In genomic region chr19:3554254-3555083, GRCh38 we compare ENCODE assay signal across 9 cellular contexts. TPM values are rescaled to one million over a fixed set of nuclear protein-coding genes. Genes with fewer than 3 reads are reported as not detected.
DNase-seq lines count a peak whose midpoint lies in the region; ATAC-seq, FAIRE-seq and TF ChIP-seq lines count a peak whose summit lies in the region.
"Had no signal": no experiment of that assay in that cellular context is flagged by ENCODE, and none has a peak within 500 bp of the region (broad histone marks: within the 10 kb centered on the region; RNA-seq: fewer than 3 reads in every experiment).

No MANE protein-coding gene starts in this region.

- no peaks in the 10 kb centered on the region for H3K9me3 Mint-ChIP-seq in activated T-helper 17 cell treated with anti-CD3 and anti-CD28 coated beads, Interleukin-2, amount 50 U/mL, for 72 hours

- H3K36me3 ChIP-seq in HepG2 (replicated peaks in 1 of 2; ENCODE audit: control insufficient read depth in 1 of 2, insufficient read depth in 2 of 2, low read length in 2 of 2): no peaks in the 10 kb centered on the region; a peak in 2 of 5 replicates

- TSS peak; percentile 58 for BruUV-seq in HepG2 (replicated peaks; lab: Mats Ljungman, UMichigan)

- no peak overlapping the region for H3K4me3 ChIP-seq in HepG2 (replicated peaks in 1 of 3; ENCODE audit: insufficient read depth in 1 of 3, low read depth in 2 of 3, low read length in 3 of 3)

- no peak for TF ChIP-seq CTCF in HepG2 (CRISPR knock-in tag; IDR thresholded peaks at IDR 0.05)
- no peak for TF ChIP-seq CTCF in GM20000 (IDR thresholded peaks at IDR 0.05; ENCODE audit: extremely low read depth, missing control alignments)

- 0 out of 2 replicates have a peak overlapping the region, but pooled peaks have one; percentile 1 for H3K9ac ChIP-seq in HepG2 (ENCODE audit: insufficient read depth, low read depth, low read length)

- WGBS in HepG2 (ENCODE audit: low lambda C conversion rate): 81% methylated on average over 20 of the region's 21 CpGs

- peaks cover 54% of the 10 kb centered on the region for H3K4me1 ChIP-seq in HepG2 (ENCODE audit: insufficient read depth, low read length)

- H3K27me3 Mint-ChIP-seq in activated T-helper 17 cell treated with anti-CD3 and anti-CD28 coated beads, Interleukin-2, amount 50 U/mL, for 72 hours: no peaks in the 10 kb centered on the region

- H3K4me1 Mint-ChIP-seq in activated T-helper 17 cell treated with anti-CD3 and anti-CD28 coated beads, Interleukin-2, amount 50 U/mL, for 72 hours: peaks cover 21% of the 10 kb centered on the region

- H3K9me3 ChIP-seq in HepG2 (ENCODE audit: low read length): no peaks in the 10 kb centered on the region

- H3K4me2 ChIP-seq in HepG2 (ENCODE audit: low read depth, low read length): peak overlapping the region; percentile 24; the same call in 1 of the 2 replicates

- TF ChIP-seq EP300 in HepG2 (IDR thresholded peaks at IDR 0.05; ENCODE audit: low read depth in 2 of 2, low read length in 2 of 2) (no peak), HepG2 (CRISPR knock-in tag; IDR thresholded peaks at IDR 0.05; ENCODE audit: borderline replicate concordance) (no peak)

- H3K79me2 ChIP-seq in HepG2 (ENCODE audit: insufficient read depth, low read length): peaks cover 14% of the 10 kb centered on the region

- peak overlapping the region; percentile 89 for H3K4me3 Mint-ChIP-seq in activated T-helper 17 cell treated with anti-CD3 and anti-CD28 coated beads, Interleukin-2, amount 50 U/mL, for 72 hours

- CTCF ChIA-PET in HepG2 (lab: Yijun Ruan, JAX; ENCODE audit: low intra/inter-chr PET ratio, low total read pairs): no interaction called here

- no peak for ATAC-seq in activated T-helper 17 cell treated with anti-CD3 and anti-CD28 coated beads, Interleukin-2, amount 50 U/mL, for 72 hours (replicated peaks)
- no peak for ATAC-seq in HepG2
- ATAC-seq in HG03196 (IDR thresholded peaks at IDR 0.05; ENCODE audit: unreplicated experiment): no peak
- no peak for ATAC-seq in HG02852 (IDR thresholded peaks at IDR 0.05; ENCODE audit: unreplicated experiment)

- POLR2A ChIA-PET in HepG2 (lab: Yijun Ruan, JAX): no interaction called here

- DNase-seq in stimulated activated naive CD4-positive, alpha-beta T cell (lab: John Stamatoyannopoulos, UW): peak; percentile 48 to 81 (median 69)
- DNase-seq in stimulated activated naive CD4-positive, alpha-beta T cell treated with Interleukin-2 at 50 U/mL for 16 hours (lab: John Stamatoyannopoulos, UW): no peak
- no peak for DNase-seq in HepG2 (ENCODE audit: low spot score)
- DNase-seq in GM20000 (ENCODE audit: low spot score): no peak
- DNase-seq in 8988T: no peak

- H3K36me3 Mint-ChIP-seq in activated T-helper 17 cell treated with anti-CD3 and anti-CD28 coated beads, Interleukin-2, amount 50 U/mL, for 72 hours (ENCODE audit: low read depth): peaks cover under 1% of the 10 kb centered on the region

- in situ Hi-C loops in HepG2 (cut with HindIII; ENCODE audit: extremely low pct_ligation_motif_present, low pct_unique_long_range_greater_than_20kb): no loop called here

- no peak for FAIRE-seq in HepG2 (lab: Jason Lieb, UNC)
- FAIRE-seq: keratinocyte had no signal

- no peaks in the 10 kb centered on the region for H3K27me3 ChIP-seq in HepG2 (ENCODE audit: control insufficient read depth in 1 of 2, insufficient read depth in 2 of 2, low read length in 2 of 2)

- intact Hi-C loops in HepG2 (cut with micrococcal nuclease; ENCODE audit: unreplicated experiment): no loop called here

- no peak for TF ChIP-seq RAD21 in HepG2 (CRISPR knock-in tag; IDR thresholded peaks at IDR 0.05)

- H4K20me1 ChIP-seq in HepG2 (ENCODE audit: insufficient read depth, low read length): no peaks in the 10 kb centered on the region

- no peak for TF ChIP-seq POLR2A in HepG2 (IDR thresholded peaks at IDR 0.05; ENCODE audit: insufficient read depth in 1 of 2, low read depth in 2 of 2, low read length in 2 of 2)

- peak overlapping the region; percentile 45 for H3K27ac ChIP-seq in HepG2 (ENCODE audit: extremely low read length, insufficient read depth, low read length)

- H3K27ac Mint-ChIP-seq in activated T-helper 17 cell treated with anti-CD3 and anti-CD28 coated beads, Interleukin-2, amount 50 U/mL, for 72 hours: peak overlapping the region; percentile 80

- no peak overlapping the region for H2AFZ ChIP-seq in HepG2 (ENCODE audit: low read length)

RNA-seq across cellular contexts. Expression of gene MFSD12, which starts 2.9 kb away (rescaled TPM):
- 10 to 100 TPM; 38.3 to 64.1 TPM for total RNA-seq in activated T-helper 17 cell treated with anti-CD3 and anti-CD28 coated beads, Interleukin-2, amount 50 U/mL, for 72 hours
- 14.0 and 29.1 TPM in 2 replicates for total RNA-seq in HepG2 (2016; rRNA removed; fragmentation: Illumina TruSeq; extraction: Trizol)
- total RNA-seq in HepG2 (2016; cell fraction: cytosol; rRNA removed; fragmentation: Illumina TruSeq; extraction: Trizol; ENCODE audit: low read depth): 9.9 and 10.2 TPM in 2 replicates
- total RNA-seq in HepG2 (2016; cell fraction: insoluble cytoplasmic fraction; rRNA removed; fragmentation: Illumina TruSeq; extraction: Trizol): 10.6 and 28.5 TPM in 2 replicates
- total RNA-seq in HepG2 (2016; cell fraction: membrane; rRNA removed; fragmentation: Illumina TruSeq; extraction: Trizol): 19.7 and 20.6 TPM in 2 replicates
- 25.3 and 29.9 TPM in 2 replicates for total RNA-seq in HepG2 (2016; cell fraction: nucleus; rRNA removed; fragmentation: Illumina TruSeq; extraction: Trizol)
- polyA plus RNA-seq in HepG2 (2011; rRNA removed): 27.2 and 37.0 TPM in 2 replicates
- 16.9 and 29.1 TPM in 2 replicates for polyA plus RNA-seq in HepG2 (2011; cell fraction: cytosol; rRNA removed)
- polyA plus RNA-seq in HepG2 (2011; cell fraction: nucleus; rRNA removed): 143 and 182 TPM in 2 replicates
- 21.1 and 40.6 TPM in 2 replicates for polyA plus RNA-seq in HepG2 (2012)
- 12.9 and 14.1 TPM in 2 replicates for polyA plus RNA-seq in HepG2 (2016; cell fraction: cytosol; fragmentation: Illumina TruSeq; extraction: Trizol; ENCODE audit: low read depth)
- polyA plus RNA-seq in HepG2 (2016; cell fraction: insoluble cytoplasmic fraction; fragmentation: Illumina TruSeq; extraction: Trizol; ENCODE audit: low read depth): 12.6 and 14.9 TPM in 2 replicates
- polyA plus RNA-seq in HepG2 (2016; cell fraction: membrane; fragmentation: Illumina TruSeq; extraction: Trizol; ENCODE audit: low read depth): 19.3 and 20.1 TPM in 2 replicates
- 55.9 and 62.9 TPM in 2 replicates for polyA plus RNA-seq in HepG2 (2016; cell fraction: nucleus; fragmentation: Illumina TruSeq; extraction: Trizol; ENCODE audit: insufficient read depth, low read depth)
- 76.5 and 865 TPM in 2 replicates for polyA minus RNA-seq in HepG2 (2011; rRNA and poly(A)+ RNA removed; ENCODE audit: low replicate concordance)
- polyA minus RNA-seq in HepG2 (2011; cell fraction: cytosol; rRNA and poly(A)+ RNA removed): 29.2 and 33.3 TPM in 2 replicates
- 22.5 and 22.8 TPM in 2 replicates for polyA minus RNA-seq in HepG2 (2011; cell fraction: nucleus; rRNA and poly(A)+ RNA removed)

RNA-seq across cellular contexts. Expression of gene TEKTIP1, which starts 15.5 kb away (rescaled TPM):
- 1 to 10 TPM; 2.1 to 4.0 TPM for total RNA-seq in activated T-helper 17 cell treated with anti-CD3 and anti-CD28 coated beads, Interleukin-2, amount 50 U/mL, for 72 hours
- total RNA-seq in HepG2 (2016; rRNA removed; fragmentation: Illumina TruSeq; extraction: Trizol): not detected in 2 replicates
- total RNA-seq in HepG2 (2016; cell fraction: cytosol; rRNA removed; fragmentation: Illumina TruSeq; extraction: Trizol; ENCODE audit: low read depth): not detected in 2 replicates
- total RNA-seq in HepG2 (2016; cell fraction: insoluble cytoplasmic fraction; rRNA removed; fragmentation: Illumina TruSeq; extraction: Trizol): not detected in 2 replicates
- not detected in 2 replicates for total RNA-seq in HepG2 (2016; cell fraction: membrane; rRNA removed; fragmentation: Illumina TruSeq; extraction: Trizol)
- not detected in 2 replicates for total RNA-seq in HepG2 (2016; cell fraction: nucleus; rRNA removed; fragmentation: Illumina TruSeq; extraction: Trizol)
- polyA plus RNA-seq in HepG2 (2011; rRNA removed): not detected in 2 replicates
- polyA plus RNA-seq in HepG2 (2011; cell fraction: cytosol; rRNA removed): not detected in 2 replicates
- 0.32 TPM in 1 of 2 replicates, not detected in the other for polyA plus RNA-seq in HepG2 (2011; cell fraction: nucleus; rRNA removed)
- 0.24 and 0.35 TPM in 2 replicates for polyA plus RNA-seq in HepG2 (2012)
- not detected in 2 replicates for polyA plus RNA-seq in HepG2 (2016; cell fraction: cytosol; fragmentation: Illumina TruSeq; extraction: Trizol; ENCODE audit: low read depth)
- polyA plus RNA-seq in HepG2 (2016; cell fraction: insoluble cytoplasmic fraction; fragmentation: Illumina TruSeq; extraction: Trizol; ENCODE audit: low read depth): not detected in 2 replicates
- polyA plus RNA-seq in HepG2 (2016; cell fraction: membrane; fragmentation: Illumina TruSeq; extraction: Trizol; ENCODE audit: low read depth): not detected in 2 replicates
- not detected in 2 replicates for polyA plus RNA-seq in HepG2 (2016; cell fraction: nucleus; fragmentation: Illumina TruSeq; extraction: Trizol; ENCODE audit: insufficient read depth, low read depth)
- polyA minus RNA-seq in HepG2 (2011; rRNA and poly(A)+ RNA removed; ENCODE audit: low replicate concordance): not detected in 2 replicates
- polyA minus RNA-seq in HepG2 (2011; cell fraction: cytosol; rRNA and poly(A)+ RNA removed): not detected in 2 replicates
- polyA minus RNA-seq in HepG2 (2011; cell fraction: nucleus; rRNA and poly(A)+ RNA removed): not detected in 2 replicates
- polyA plus RNA-seq: keratinocyte had no signal

RNA-seq across cellular contexts. Expression of gene HMG20B, which starts 18.3 kb away (rescaled TPM):
- total RNA-seq in activated T-helper 17 cell treated with anti-CD3 and anti-CD28 coated beads, Interleukin-2, amount 50 U/mL, for 72 hours: 10 to 100 TPM; 40.0 to 52.3 TPM
- 23.0 and 29.2 TPM in 2 replicates for total RNA-seq in HepG2 (2016; rRNA removed; fragmentation: Illumina TruSeq; extraction: Trizol)
- total RNA-seq in HepG2 (2016; cell fraction: cytosol; rRNA removed; fragmentation: Illumina TruSeq; extraction: Trizol; ENCODE audit: low read depth): 26.2 and 31.3 TPM in 2 replicates
- 26.2 and 29.0 TPM in 2 replicates for total RNA-seq in HepG2 (2016; cell fraction: insoluble cytoplasmic fraction; rRNA removed; fragmentation: Illumina TruSeq; extraction: Trizol)
- 40.2 and 42.4 TPM in 2 replicates for total RNA-seq in HepG2 (2016; cell fraction: membrane; rRNA removed; fragmentation: Illumina TruSeq; extraction: Trizol)
- 17.0 TPM in 2 replicates for total RNA-seq in HepG2 (2016; cell fraction: nucleus; rRNA removed; fragmentation: Illumina TruSeq; extraction: Trizol)
- 23.9 and 24.8 TPM in 2 replicates for polyA plus RNA-seq in HepG2 (2011; rRNA removed)
- 17.7 and 28.8 TPM in 2 replicates for polyA plus RNA-seq in HepG2 (2011; cell fraction: cytosol; rRNA removed)
- 73.5 and 97.4 TPM in 2 replicates for polyA plus RNA-seq in HepG2 (2011; cell fraction: nucleus; rRNA removed)
- 19.0 and 22.8 TPM in 2 replicates for polyA plus RNA-seq in HepG2 (2012)
- polyA plus RNA-seq in HepG2 (2016; cell fraction: cytosol; fragmentation: Illumina TruSeq; extraction: Trizol; ENCODE audit: low read depth): 33.9 and 35.6 TPM in 2 replicates
- 36.6 TPM in 2 replicates for polyA plus RNA-seq in HepG2 (2016; cell fraction: insoluble cytoplasmic fraction; fragmentation: Illumina TruSeq; extraction: Trizol; ENCODE audit: low read depth)
- 38.7 and 44.5 TPM in 2 replicates for polyA plus RNA-seq in HepG2 (2016; cell fraction: membrane; fragmentation: Illumina TruSeq; extraction: Trizol; ENCODE audit: low read depth)
- polyA plus RNA-seq in HepG2 (2016; cell fraction: nucleus; fragmentation: Illumina TruSeq; extraction: Trizol; ENCODE audit: insufficient read depth, low read depth): 80.7 and 81.4 TPM in 2 replicates
- polyA minus RNA-seq in HepG2 (2011; rRNA and poly(A)+ RNA removed; ENCODE audit: low replicate concordance): 13.9 and 67.7 TPM in 2 replicates
- polyA minus RNA-seq in HepG2 (2011; cell fraction: cytosol; rRNA and poly(A)+ RNA removed): 10.8 and 16.1 TPM in 2 replicates
- 8.7 and 9.7 TPM in 2 replicates for polyA minus RNA-seq in HepG2 (2011; cell fraction: nucleus; rRNA and poly(A)+ RNA removed)

RNA-seq across cellular contexts. Expression of gene GIPC3, which starts 30.8 kb away (rescaled TPM):
- under 1 TPM; 0.32 to 0.42 TPM for total RNA-seq in activated T-helper 17 cell treated with anti-CD3 and anti-CD28 coated beads, Interleukin-2, amount 50 U/mL, for 72 hours
- not detected in 2 replicates for total RNA-seq in HepG2 (2016; rRNA removed; fragmentation: Illumina TruSeq; extraction: Trizol)
- not detected in 2 replicates for total RNA-seq in HepG2 (2016; cell fraction: cytosol; rRNA removed; fragmentation: Illumina TruSeq; extraction: Trizol; ENCODE audit: low read depth)
- total RNA-seq in HepG2 (2016; cell fraction: insoluble cytoplasmic fraction; rRNA removed; fragmentation: Illumina TruSeq; extraction: Trizol): not detected in 2 replicates
- total RNA-seq in HepG2 (2016; cell fraction: membrane; rRNA removed; fragmentation: Illumina TruSeq; extraction: Trizol): not detected in 2 replicates
- total RNA-seq in HepG2 (2016; cell fraction: nucleus; rRNA removed; fragmentation: Illumina TruSeq; extraction: Trizol): not detected in 2 replicates
- polyA plus RNA-seq in HepG2 (2011; rRNA removed): 0.05 and 0.08 TPM in 2 replicates
- 0.01 and 0.03 TPM in 2 replicates for polyA plus RNA-seq in HepG2 (2011; cell fraction: cytosol; rRNA removed)
- 0.14 and 0.17 TPM in 2 replicates for polyA plus RNA-seq in HepG2 (2011; cell fraction: nucleus; rRNA removed)
- 0.04 TPM in 1 of 2 replicates, not detected in the other for polyA plus RNA-seq in HepG2 (2012)
- polyA plus RNA-seq in HepG2 (2016; cell fraction: cytosol; fragmentation: Illumina TruSeq; extraction: Trizol; ENCODE audit: low read depth): not detected in 2 replicates
- not detected in 2 replicates for polyA plus RNA-seq in HepG2 (2016; cell fraction: insoluble cytoplasmic fraction; fragmentation: Illumina TruSeq; extraction: Trizol; ENCODE audit: low read depth)
- polyA plus RNA-seq in HepG2 (2016; cell fraction: membrane; fragmentation: Illumina TruSeq; extraction: Trizol; ENCODE audit: low read depth): not detected in 2 replicates
- polyA plus RNA-seq in HepG2 (2016; cell fraction: nucleus; fragmentation: Illumina TruSeq; extraction: Trizol; ENCODE audit: insufficient read depth, low read depth): not detected in 2 replicates
- 0.02 and 5.9 TPM in 2 replicates for polyA minus RNA-seq in HepG2 (2011; rRNA and poly(A)+ RNA removed; ENCODE audit: low replicate concordance)
- polyA minus RNA-seq in HepG2 (2011; cell fraction: cytosol; rRNA and poly(A)+ RNA removed): not detected in 2 replicates
- polyA minus RNA-seq in HepG2 (2011; cell fraction: nucleus; rRNA and poly(A)+ RNA removed): not detected in 2 replicates
- polyA plus RNA-seq: keratinocyte had no signal

RNA-seq across cellular contexts. Expression of gene FZR1, which starts 48.4 kb away (rescaled TPM):
- 10 to 100 TPM; 51.5 to 64.3 TPM for total RNA-seq in activated T-helper 17 cell treated with anti-CD3 and anti-CD28 coated beads, Interleukin-2, amount 50 U/mL, for 72 hours
- total RNA-seq in HepG2 (2016; rRNA removed; fragmentation: Illumina TruSeq; extraction: Trizol): 18.3 and 29.0 TPM in 2 replicates
- 7.3 and 8.3 TPM in 2 replicates for total RNA-seq in HepG2 (2016; cell fraction: cytosol; rRNA removed; fragmentation: Illumina TruSeq; extraction: Trizol; ENCODE audit: low read depth)
- 14.2 and 28.7 TPM in 2 replicates for total RNA-seq in HepG2 (2016; cell fraction: insoluble cytoplasmic fraction; rRNA removed; fragmentation: Illumina TruSeq; extraction: Trizol)
- total RNA-seq in HepG2 (2016; cell fraction: membrane; rRNA removed; fragmentation: Illumina TruSeq; extraction: Trizol): 11.9 and 12.1 TPM in 2 replicates
- total RNA-seq in HepG2 (2016; cell fraction: nucleus; rRNA removed; fragmentation: Illumina TruSeq; extraction: Trizol): 13.9 and 16.7 TPM in 2 replicates
- polyA plus RNA-seq in HepG2 (2011; rRNA removed): 30.8 and 39.2 TPM in 2 replicates
- 14.2 and 18.0 TPM in 2 replicates for polyA plus RNA-seq in HepG2 (2011; cell fraction: cytosol; rRNA removed)
- 95.9 and 102 TPM in 2 replicates for polyA plus RNA-seq in HepG2 (2011; cell fraction: nucleus; rRNA removed)
- 24.3 and 37.8 TPM in 2 replicates for polyA plus RNA-seq in HepG2 (2012)
- 1.6 and 2.9 TPM in 2 replicates for polyA plus RNA-seq in HepG2 (2016; cell fraction: cytosol; fragmentation: Illumina TruSeq; extraction: Trizol; ENCODE audit: low read depth)
- polyA plus RNA-seq in HepG2 (2016; cell fraction: insoluble cytoplasmic fraction; fragmentation: Illumina TruSeq; extraction: Trizol; ENCODE audit: low read depth): 17.3 and 26.9 TPM in 2 replicates
- 6.0 and 6.7 TPM in 2 replicates for polyA plus RNA-seq in HepG2 (2016; cell fraction: membrane; fragmentation: Illumina TruSeq; extraction: Trizol; ENCODE audit: low read depth)
- polyA plus RNA-seq in HepG2 (2016; cell fraction: nucleus; fragmentation: Illumina TruSeq; extraction: Trizol; ENCODE audit: insufficient read depth, low read depth): 52.3 and 54.5 TPM in 2 replicates
- polyA minus RNA-seq in HepG2 (2011; rRNA and poly(A)+ RNA removed; ENCODE audit: low replicate concordance): 18.4 and 43.6 TPM in 2 replicates
- polyA minus RNA-seq in HepG2 (2011; cell fraction: cytosol; rRNA and poly(A)+ RNA removed): 15.1 and 16.5 TPM in 2 replicates
- polyA minus RNA-seq in HepG2 (2011; cell fraction: nucleus; rRNA and poly(A)+ RNA removed): 17.9 and 24.6 TPM in 2 replicates

Comparison
In these comparisons a context has a peak if more than half of its experiments do, and no peak if none do; other contexts are left out.
1. DNase-seq: peak in stimulated activated naive CD4-positive, alpha-beta T cell (6 of 6); none in stimulated activated naive CD4-positive, alpha-beta T cell treated with Interleukin-2 at 50 U/mL for 16 hours (single experiment), HepG2 (single experiment), GM20000 (single experiment) and 8988T (single experiment).